ENCODE assay signal across 1 cellular context in the genomic region with DNA sequence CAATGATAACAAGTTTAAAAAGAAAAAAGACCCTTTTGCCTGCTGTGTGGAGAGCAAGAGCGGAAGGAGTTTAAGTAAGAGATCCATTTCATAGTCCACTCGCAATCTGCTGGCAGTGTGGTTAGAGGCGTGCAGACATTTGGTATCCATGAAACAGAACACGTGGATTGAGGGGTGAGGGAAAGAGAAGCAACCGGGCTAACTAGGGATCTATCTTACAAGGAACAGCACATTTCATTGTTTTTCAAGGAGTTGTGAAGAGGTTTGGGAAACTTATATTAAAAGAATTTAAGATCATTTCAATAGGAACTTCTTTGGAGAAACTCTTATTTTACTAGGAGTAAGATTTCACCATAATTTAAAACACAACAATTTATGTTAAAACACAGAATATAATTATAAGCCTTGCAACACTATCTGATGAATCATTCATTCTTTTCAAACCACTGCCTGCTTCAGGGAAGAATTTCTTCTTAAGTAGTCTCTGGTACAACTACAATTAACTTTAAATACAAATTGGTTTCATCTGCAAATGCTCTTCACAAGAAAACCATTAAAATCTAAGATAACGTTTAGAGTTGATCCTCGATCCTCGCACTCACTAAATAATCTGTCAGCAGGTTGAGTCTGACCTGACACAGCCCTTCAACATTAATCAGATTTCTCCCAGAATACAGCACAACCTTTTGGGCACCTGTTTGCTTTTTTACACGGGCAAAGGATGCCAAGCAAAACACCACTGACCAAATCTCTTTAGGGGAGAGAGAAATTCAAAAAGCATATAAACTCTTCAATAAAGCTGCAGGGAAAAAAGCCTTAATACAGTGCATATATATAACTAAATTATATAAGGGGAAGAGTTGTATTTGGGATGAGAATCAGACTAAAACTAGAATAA.
TF ChIP-seq lines count a peak whose summit lies in the region.

No MANE protein-coding gene starts in this region.

TF ChIP-seq in GM23338, 12 proteins besides CTCF, POLR2A, EP300 and RAD21:
- TF ChIP-seq, protein P1, sequence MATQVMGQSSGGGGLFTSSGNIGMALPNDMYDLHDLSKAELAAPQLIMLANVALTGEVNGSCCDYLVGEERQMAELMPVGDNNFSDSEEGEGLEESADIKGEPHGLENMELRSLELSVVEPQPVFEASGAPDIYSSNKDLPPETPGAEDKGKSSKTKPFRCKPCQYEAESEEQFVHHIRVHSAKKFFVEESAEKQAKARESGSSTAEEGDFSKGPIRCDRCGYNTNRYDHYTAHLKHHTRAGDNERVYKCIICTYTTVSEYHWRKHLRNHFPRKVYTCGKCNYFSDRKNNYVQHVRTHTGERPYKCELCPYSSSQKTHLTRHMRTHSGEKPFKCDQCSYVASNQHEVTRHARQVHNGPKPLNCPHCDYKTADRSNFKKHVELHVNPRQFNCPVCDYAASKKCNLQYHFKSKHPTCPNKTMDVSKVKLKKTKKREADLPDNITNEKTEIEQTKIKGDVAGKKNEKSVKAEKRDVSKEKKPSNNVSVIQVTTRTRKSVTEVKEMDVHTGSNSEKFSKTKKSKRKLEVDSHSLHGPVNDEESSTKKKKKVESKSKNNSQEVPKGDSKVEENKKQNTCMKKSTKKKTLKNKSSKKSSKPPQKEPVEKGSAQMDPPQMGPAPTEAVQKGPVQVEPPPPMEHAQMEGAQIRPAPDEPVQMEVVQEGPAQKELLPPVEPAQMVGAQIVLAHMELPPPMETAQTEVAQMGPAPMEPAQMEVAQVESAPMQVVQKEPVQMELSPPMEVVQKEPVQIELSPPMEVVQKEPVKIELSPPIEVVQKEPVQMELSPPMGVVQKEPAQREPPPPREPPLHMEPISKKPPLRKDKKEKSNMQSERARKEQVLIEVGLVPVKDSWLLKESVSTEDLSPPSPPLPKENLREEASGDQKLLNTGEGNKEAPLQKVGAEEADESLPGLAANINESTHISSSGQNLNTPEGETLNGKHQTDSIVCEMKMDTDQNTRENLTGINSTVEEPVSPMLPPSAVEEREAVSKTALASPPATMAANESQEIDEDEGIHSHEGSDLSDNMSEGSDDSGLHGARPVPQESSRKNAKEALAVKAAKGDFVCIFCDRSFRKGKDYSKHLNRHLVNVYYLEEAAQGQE (IDR thresholded peaks at IDR 0.05; ENCODE audit: unreplicated experiment), result no peak
- TF ChIP-seq, protein P2, sequence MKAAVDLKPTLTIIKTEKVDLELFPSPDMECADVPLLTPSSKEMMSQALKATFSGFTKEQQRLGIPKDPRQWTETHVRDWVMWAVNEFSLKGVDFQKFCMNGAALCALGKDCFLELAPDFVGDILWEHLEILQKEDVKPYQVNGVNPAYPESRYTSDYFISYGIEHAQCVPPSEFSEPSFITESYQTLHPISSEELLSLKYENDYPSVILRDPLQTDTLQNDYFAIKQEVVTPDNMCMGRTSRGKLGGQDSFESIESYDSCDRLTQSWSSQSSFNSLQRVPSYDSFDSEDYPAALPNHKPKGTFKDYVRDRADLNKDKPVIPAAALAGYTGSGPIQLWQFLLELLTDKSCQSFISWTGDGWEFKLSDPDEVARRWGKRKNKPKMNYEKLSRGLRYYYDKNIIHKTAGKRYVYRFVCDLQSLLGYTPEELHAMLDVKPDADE (IDR thresholded peaks at IDR 0.05), result no peak
- TF ChIP-seq, protein P3, sequence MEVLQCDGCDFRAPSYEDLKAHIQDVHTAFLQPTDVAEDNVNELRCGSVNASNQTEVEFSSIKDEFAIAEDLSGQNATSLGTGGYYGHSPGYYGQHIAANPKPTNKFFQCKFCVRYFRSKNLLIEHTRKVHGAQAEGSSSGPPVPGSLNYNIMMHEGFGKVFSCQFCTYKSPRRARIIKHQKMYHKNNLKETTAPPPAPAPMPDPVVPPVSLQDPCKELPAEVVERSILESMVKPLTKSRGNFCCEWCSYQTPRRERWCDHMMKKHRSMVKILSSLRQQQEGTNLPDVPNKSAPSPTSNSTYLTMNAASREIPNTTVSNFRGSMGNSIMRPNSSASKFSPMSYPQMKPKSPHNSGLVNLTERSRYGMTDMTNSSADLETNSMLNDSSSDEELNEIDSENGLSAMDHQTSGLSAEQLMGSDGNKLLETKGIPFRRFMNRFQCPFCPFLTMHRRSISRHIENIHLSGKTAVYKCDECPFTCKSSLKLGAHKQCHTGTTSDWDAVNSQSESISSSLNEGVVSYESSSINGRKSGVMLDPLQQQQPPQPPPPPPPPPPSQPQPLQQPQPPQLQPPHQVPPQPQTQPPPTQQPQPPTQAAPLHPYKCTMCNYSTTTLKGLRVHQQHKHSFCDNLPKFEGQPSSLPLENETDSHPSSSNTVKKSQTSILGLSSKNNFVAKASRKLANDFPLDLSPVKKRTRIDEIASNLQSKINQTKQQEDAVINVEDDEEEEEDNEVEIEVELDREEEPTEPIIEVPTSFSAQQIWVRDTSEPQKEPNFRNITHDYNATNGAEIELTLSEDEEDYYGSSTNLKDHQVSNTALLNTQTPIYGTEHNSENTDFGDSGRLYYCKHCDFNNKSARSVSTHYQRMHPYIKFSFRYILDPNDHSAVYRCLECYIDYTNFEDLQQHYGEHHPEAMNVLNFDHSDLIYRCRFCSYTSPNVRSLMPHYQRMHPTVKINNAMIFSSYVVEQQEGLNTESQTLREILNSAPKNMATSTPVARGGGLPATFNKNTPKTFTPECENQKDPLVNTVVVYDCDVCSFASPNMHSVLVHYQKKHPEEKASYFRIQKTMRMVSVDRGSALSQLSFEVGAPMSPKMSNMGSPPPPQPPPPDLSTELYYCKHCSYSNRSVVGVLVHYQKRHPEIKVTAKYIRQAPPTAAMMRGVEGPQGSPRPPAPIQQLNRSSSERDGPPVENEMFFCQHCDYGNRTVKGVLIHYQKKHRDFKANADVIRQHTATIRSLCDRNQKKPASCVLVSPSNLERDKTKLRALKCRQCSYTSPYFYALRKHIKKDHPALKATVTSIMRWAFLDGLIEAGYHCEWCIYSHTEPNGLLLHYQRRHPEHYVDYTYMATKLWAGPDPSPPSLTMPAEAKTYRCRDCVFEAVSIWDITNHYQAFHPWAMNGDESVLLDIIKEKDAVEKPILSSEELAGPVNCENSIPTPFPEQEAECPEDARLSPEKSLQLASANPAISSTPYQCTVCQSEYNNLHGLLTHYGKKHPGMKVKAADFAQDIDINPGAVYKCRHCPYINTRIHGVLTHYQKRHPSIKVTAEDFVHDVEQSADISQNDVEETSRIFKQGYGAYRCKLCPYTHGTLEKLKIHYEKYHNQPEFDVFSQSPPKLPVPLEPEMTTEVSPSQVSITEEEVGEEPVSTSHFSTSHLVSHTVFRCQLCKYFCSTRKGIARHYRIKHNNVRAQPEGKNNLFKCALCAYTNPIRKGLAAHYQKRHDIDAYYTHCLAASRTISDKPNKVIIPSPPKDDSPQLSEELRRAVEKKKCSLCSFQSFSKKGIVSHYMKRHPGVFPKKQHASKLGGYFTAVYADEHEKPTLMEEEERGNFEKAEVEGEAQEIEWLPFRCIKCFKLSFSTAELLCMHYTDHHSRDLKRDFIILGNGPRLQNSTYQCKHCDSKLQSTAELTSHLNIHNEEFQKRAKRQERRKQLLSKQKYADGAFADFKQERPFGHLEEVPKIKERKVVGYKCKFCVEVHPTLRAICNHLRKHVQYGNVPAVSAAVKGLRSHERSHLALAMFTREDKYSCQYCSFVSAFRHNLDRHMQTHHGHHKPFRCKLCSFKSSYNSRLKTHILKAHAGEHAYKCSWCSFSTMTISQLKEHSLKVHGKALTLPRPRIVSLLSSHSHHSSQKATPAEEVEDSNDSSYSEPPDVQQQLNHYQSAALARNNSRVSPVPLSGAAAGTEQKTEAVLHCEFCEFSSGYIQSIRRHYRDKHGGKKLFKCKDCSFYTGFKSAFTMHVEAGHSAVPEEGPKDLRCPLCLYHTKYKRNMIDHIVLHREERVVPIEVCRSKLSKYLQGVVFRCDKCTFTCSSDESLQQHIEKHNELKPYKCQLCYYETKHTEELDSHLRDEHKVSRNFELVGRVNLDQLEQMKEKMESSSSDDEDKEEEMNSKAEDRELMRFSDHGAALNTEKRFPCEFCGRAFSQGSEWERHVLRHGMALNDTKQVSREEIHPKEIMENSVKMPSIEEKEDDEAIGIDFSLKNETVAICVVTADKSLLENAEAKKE (CRISPR knock-in tag; IDR thresholded peaks at IDR 0.05), result no peak
- no peak for TF ChIP-seq JUNB (IDR thresholded peaks at IDR 0.05; ENCODE audit: unreplicated experiment)
- no peak for TF ChIP-seq STAT1 (IDR thresholded peaks at IDR 0.05; ENCODE audit: unreplicated experiment)
- TF ChIP-seq POLR2AphosphoS5 (IDR thresholded peaks at IDR 0.05; ENCODE audit: low read depth), result no peak
- no peak for TF ChIP-seq NANOG (IDR thresholded peaks at IDR 0.05; ENCODE audit: borderline replicate concordance)
- TF ChIP-seq ZNF331 (CRISPR knock-in tag; IDR thresholded peaks at IDR 0.05; ENCODE audit: low read depth), result no peak
- TF ChIP-seq ZNF114 (CRISPR knock-in tag; IDR thresholded peaks at IDR 0.05), result no peak
- TF ChIP-seq EZH2 (IDR thresholded peaks at IDR 0.05; ENCODE audit: low read depth, unreplicated experiment), result no peak
